ENCODE assay signal across 23 cellular contexts in the genomic region with DNA sequence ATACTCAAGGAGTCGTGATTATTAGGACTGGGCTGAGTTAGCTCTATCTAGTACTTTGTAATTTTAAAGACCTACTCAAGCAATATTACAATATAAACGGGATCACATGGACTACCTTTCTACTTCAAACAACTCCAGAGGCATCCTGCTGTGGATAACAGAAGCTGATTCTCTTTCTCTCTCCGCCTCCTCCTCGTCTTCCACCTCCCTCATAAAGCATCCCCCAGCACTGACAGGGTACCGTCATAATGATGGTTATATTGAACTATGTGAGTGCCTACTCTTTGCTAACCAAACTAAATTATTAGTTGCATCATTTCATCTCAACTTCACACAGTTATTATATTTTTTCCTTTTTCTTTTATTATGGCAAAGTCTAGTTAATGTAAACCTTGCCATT.
"Had no signal": no experiment of that assay in that cellular context is flagged by ENCODE, and none has a peak within 500 bp of the region (broad histone marks: within the 10 kb centered on the region; RNA-seq: fewer than 3 reads in every experiment).

No MANE protein-coding gene starts in this region.

- H3K36me3 ChIP-seq: ascending aorta had no signal

- H3K4me3 ChIP-seq: ascending aorta, body of pancreas, K562 had no signal

- H3K27ac ChIP-seq: ascending aorta, body of pancreas had no signal

- DNase-seq: activated CD4-positive, alpha-beta T cell treated with anti-CD3 and anti-CD28 coated beads for 4 hours; activated CD8-positive, alpha-beta memory T cell treated with anti-CD3 and anti-CD28 coated beads, Interleukin-2, amount 50 U/mL, for 4 hours; activated CD8-positive, alpha-beta T cell treated with anti-CD3 and anti-CD28 coated beads for 36 hours; amniotic stem cell; body of pancreas; Karpas-422; MM.1S; NCI-H1105; NCI-H146; NCI-H187 treated with DMSO at 0.1 percent for 48 hours; NCI-H2081 treated with DMSO at 0.1 percent for 48 hours; NCI-H2171; NCI-H2227 treated with DMSO at 0.1 percent for 48 hours; NCI-H526 treated with DMSO at 0.1 percent for 48 hours; NCI-H82; RPMI8226; SK-N-SH; SW 1271 had no signal

- H3K9me2 ChIP-seq: SK-N-SH had no signal

- H3K9ac ChIP-seq: SK-N-SH had no signal

- H3K4me1 ChIP-seq: body of pancreas had no signal

- ATAC-seq: activated CD4-positive, CD25-positive, alpha-beta regulatory T cell treated with anti-CD3 and anti-CD28 coated beads, Interleukin-2, amount 50 U/mL, for 24 hours; activated CD8-positive, alpha-beta T cell treated with anti-CD3 and anti-CD28 coated beads for 36 hours; body of pancreas; K562; Panc1; Right ventricle myocardium inferior had no signal

- H3K9me3 ChIP-seq: ascending aorta, body of pancreas, SK-N-SH had no signal
